ENCODE assay signal across 21 cellular contexts in genomic region chr2:28162538-28162937, GRCh38.
"Had no signal": no experiment of that assay in that cellular context is flagged by ENCODE, and none has a peak within 500 bp of the region (broad histone marks: within the 10 kb centered on the region; RNA-seq: fewer than 3 reads in every experiment).

No MANE protein-coding gene starts in this region.

- H3K9me3 ChIP-seq: body of pancreas, mucosa of descending colon, stomach, transverse colon, uterus had no signal

- H3K36me3 ChIP-seq: stomach, transverse colon, uterus had no signal

- FAIRE-seq: colon, small intestine, TTC549 had no signal

- DNase-seq: activated CD4-positive, alpha-beta T cell treated with anti-CD3 and anti-CD28 coated beads for 1 hour; activated CD4-positive, alpha-beta T cell treated with anti-CD3 and anti-CD28 coated beads, Interleukin-2, amount 50 U/mL, for 1 hour; activated CD8-positive, alpha-beta T cell treated with anti-CD3 and anti-CD28 coated beads, Interleukin-2, amount 10 ng/mL, durations not matched to agents 7 days and 5 days; activated gamma-delta T cell; anterior cingulate cortex; caudate nucleus; effector memory CD4-positive, alpha-beta T cell; foreskin keratinocyte; hypothalamus; mucosa of descending colon; naive B cell; occipital lobe; small intestine; stimulated activated CD4-positive, alpha-beta T cell treated with anti-CD3 and anti-CD28 coated beads, Interleukin-15, amount 100 ng/mL, for 24 hours; stomach; transverse colon; uterus had no signal

- H3K27ac ChIP-seq: foreskin keratinocyte had no signal

- H3K27me3 ChIP-seq: body of pancreas, foreskin keratinocyte, stomach, transverse colon, uterus had no signal

- H3K4me3 ChIP-seq: body of pancreas, mucosa of descending colon, stomach, transverse colon, uterus had no signal

- ATAC-seq: activated CD8-positive, alpha-beta T cell treated with anti-CD3 and anti-CD28 coated beads, Interleukin-2, amount 10 ng/mL, durations not matched to agents 7 days and 5 days; body of pancreas; foreskin keratinocyte; stimulated activated memory B cell treated with anti-CD40 and anti-IgM and Interleukin-4, amounts not matched to agents 10 μg/mL and 1 μg/mL and 100 μg/mL, for 72 hours had no signal
